Comparison of ENCODE assay signal across 25 cellular contexts in the genomic region with DNA sequence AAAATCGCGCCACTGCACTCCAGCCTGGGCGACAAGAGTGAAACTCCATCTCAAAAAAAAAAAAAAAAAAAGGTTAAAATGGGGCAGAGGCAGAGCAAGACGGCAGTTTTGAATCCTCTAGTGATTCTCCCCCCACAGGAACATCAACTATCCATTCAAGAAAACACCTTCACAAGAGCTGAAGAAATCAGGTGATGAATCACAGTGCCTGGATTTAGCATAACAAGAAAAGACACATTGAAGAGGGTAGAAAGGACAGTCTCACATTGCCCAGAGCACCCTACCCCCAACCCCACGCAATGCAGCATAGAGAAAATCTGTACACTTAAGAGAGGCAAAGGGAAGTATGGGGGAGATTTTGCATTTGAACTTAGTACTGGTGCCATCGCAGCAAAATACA. TPM values are rescaled to one million over a fixed set of nuclear protein-coding genes. Genes with fewer than 3 reads are reported as not detected.
"Had no signal": no experiment of that assay in that cellular context is flagged by ENCODE, and none has a peak within 500 bp of the region (broad histone marks: within the 10 kb centered on the region; RNA-seq: fewer than 3 reads in every experiment).

No MANE protein-coding gene starts in this region.

- H3K4me3 ChIP-seq: colonic mucosa, hepatocyte, left ventricle myocardium inferior, lower lobe of right lung, neural progenitor cell, ovary, right atrium auricular region, sigmoid colon, skin epidermis, stomach, thoracic aorta, transverse colon had no signal

- H3K9me3 ChIP-seq: colonic mucosa, left ventricle myocardium inferior, lower lobe of right lung, ovary, sigmoid colon, stomach, thoracic aorta, transverse colon had no signal

- FAIRE-seq: endothelial cell of umbilical vein, kidney had no signal

- DNase-seq: colonic mucosa; effector CD4-positive, alpha-beta T cell; endodermal cell; head of caudate nucleus; kidney; left cardiac atrium; left ventricle myocardium inferior; lower lobe of right lung; midbrain; nucleus accumbens; ovary; sigmoid colon; stimulated activated CD4-positive, alpha-beta T cell treated with anti-CD3 and anti-CD28 coated beads, Interleukin-2, amount 100 ng/mL, for 24 hours; stimulated activated naive CD4-positive, alpha-beta T cell; stomach; substantia nigra; transverse colon had no signal

- H3K27ac ChIP-seq: colonic mucosa, hepatocyte, left ventricle myocardium inferior, lower lobe of right lung, neural progenitor cell, ovary, right atrium auricular region, sigmoid colon, skin epidermis, stomach, thoracic aorta, transverse colon had no signal

- H3K4me1 ChIP-seq: colonic mucosa, left ventricle myocardium inferior, lower lobe of right lung, neural progenitor cell, right atrium auricular region, sigmoid colon, stomach, transverse colon had no signal

- H3K27me3 ChIP-seq: colonic mucosa, hepatocyte, neural progenitor cell, ovary, right atrium auricular region, sigmoid colon, stomach, transverse colon had no signal

- H3K36me3 ChIP-seq: colonic mucosa, left ventricle myocardium inferior, lower lobe of right lung, neural progenitor cell, ovary, right atrium auricular region, sigmoid colon, stomach, thoracic aorta, transverse colon had no signal

RNA-seq across cellular contexts. Expression of a gene that starts 28.8 kb away (rescaled TPM):
- total RNA-seq: dermis microvascular lymphatic vessel endothelial cell, endothelial cell of umbilical vein, posterior vena cava had no signal
- polyA plus RNA-seq: endothelial cell of umbilical vein had no signal

RNA-seq across cellular contexts. Expression of a gene that starts 42.1 kb away (rescaled TPM):
- total RNA-seq: dermis microvascular lymphatic vessel endothelial cell, endothelial cell of umbilical vein, left ventricle myocardium inferior, ovary had no signal
- polyA plus RNA-seq: hepatocyte, stomach had no signal
